In genomic region chr4:24574256-24574655, GRCh38 we compare ENCODE assay signal across 29 cellular contexts. TPM values are rescaled to one million over a fixed set of nuclear protein-coding genes. Genes with fewer than 3 reads are reported as not detected.
DNase-seq lines count a peak whose midpoint lies in the region; ATAC-seq and TF ChIP-seq lines count a peak whose summit lies in the region.
"Had no signal": no experiment of that assay in that cellular context is flagged by ENCODE, and none has a peak within 500 bp of the region (broad histone marks: within the 10 kb centered on the region; RNA-seq: fewer than 3 reads in every experiment).

No MANE protein-coding gene starts in this region.

- peak overlapping the region; percentile 40 for H3K27ac Mint-ChIP-seq in activated CD4-positive, alpha-beta T cell treated with anti-CD3 and anti-CD28 coated beads, Interleukin-2, amount 10 ng/mL, durations not matched to agents 24 days and 14 days
- no peak overlapping the region for H3K27ac Mint-ChIP-seq in activated CD4-positive, alpha-beta T cell treated with anti-CD3 and anti-CD28 coated beads, Interleukin-2, amount 10 ng/mL, durations not matched to agents 7 days and 5 days
- H3K27ac Mint-ChIP-seq in CD4-positive, alpha-beta T cell: peak overlapping the region; percentile 60
- H3K27ac Mint-ChIP-seq in WTC11: peak overlapping the region; percentile 42
- H3K27ac Mint-ChIP-seq: activated CD4-positive, alpha-beta memory T cell treated with anti-CD3 and anti-CD28 coated beads, Interleukin-2, amount 10 ng/mL, durations not matched to agents 7 days and 5 days; memory B cell; T-cell had no signal

- intact Hi-C loops in activated CD4-positive, alpha-beta T cell treated with anti-CD3 and anti-CD28 coated beads, Interleukin-2, amount 10 ng/mL, durations not matched to agents 24 days and 14 days (cut with micrococcal nuclease): no loop called here
- intact Hi-C loops in CD4-positive, alpha-beta T cell (cut with DNase I, micrococcal nuclease): no loop called here

- H3K27me3 Mint-ChIP-seq in activated CD4-positive, alpha-beta T cell treated with anti-CD3 and anti-CD28 coated beads, Interleukin-2, amount 10 ng/mL, durations not matched to agents 24 days and 14 days: no peaks in the 10 kb centered on the region
- no peaks in the 10 kb centered on the region for H3K27me3 Mint-ChIP-seq in activated CD4-positive, alpha-beta T cell treated with anti-CD3 and anti-CD28 coated beads, Interleukin-2, amount 10 ng/mL, durations not matched to agents 7 days and 5 days
- no peaks in the 10 kb centered on the region for H3K27me3 Mint-ChIP-seq in CD4-positive, alpha-beta T cell
- H3K27me3 Mint-ChIP-seq in WTC11 (ENCODE audit: low read depth): no peaks in the 10 kb centered on the region
- H3K27me3 Mint-ChIP-seq: activated CD4-positive, alpha-beta memory T cell treated with anti-CD3 and anti-CD28 coated beads, Interleukin-2, amount 10 ng/mL, durations not matched to agents 7 days and 5 days; memory B cell; T-cell had no signal

- no peak for TF ChIP-seq CTCF in CD4-positive, alpha-beta T cell (IDR thresholded peaks at IDR 0.05)
- no peak for TF ChIP-seq CTCF in WTC11 (IDR thresholded peaks at IDR 0.05)

- H3K9me3 Mint-ChIP-seq in activated CD4-positive, alpha-beta T cell treated with anti-CD3 and anti-CD28 coated beads, Interleukin-2, amount 10 ng/mL, durations not matched to agents 24 days and 14 days: no peaks in the 10 kb centered on the region
- peaks cover 2% of the 10 kb centered on the region for H3K9me3 Mint-ChIP-seq in activated CD4-positive, alpha-beta T cell treated with anti-CD3 and anti-CD28 coated beads, Interleukin-2, amount 10 ng/mL, durations not matched to agents 7 days and 5 days
- no peaks in the 10 kb centered on the region for H3K9me3 Mint-ChIP-seq in CD4-positive, alpha-beta T cell
- H3K9me3 Mint-ChIP-seq in WTC11: no peaks in the 10 kb centered on the region
- H3K9me3 Mint-ChIP-seq: activated CD4-positive, alpha-beta memory T cell treated with anti-CD3 and anti-CD28 coated beads, Interleukin-2, amount 10 ng/mL, durations not matched to agents 7 days and 5 days; H9; memory B cell; T-cell had no signal

- DNase-seq in activated CD4-positive, alpha-beta T cell treated with anti-CD3 and anti-CD28 coated beads, Interleukin-2, amount 10 ng/mL, durations not matched to agents 24 days and 14 days: no peak
- no peak for DNase-seq in activated CD4-positive, alpha-beta T cell treated with anti-CD3 and anti-CD28 coated beads, Interleukin-2, amount 10 ng/mL, durations not matched to agents 7 days and 5 days
- no peak for DNase-seq in CD4-positive, alpha-beta T cell
- DNase-seq in WTC11 (ENCODE audit: low spot score) (no peak), kidney tubule cell (ENCODE audit: low spot score) (peak; percentile 26), KBM-7 (no peak), NCI-H526 treated with DMSO at 0.1 percent for 48 hours (lab: John Stamatoyannopoulos, UW) (no peak), NCI-H226 (no peak)
- DNase-seq: activated CD4-positive, alpha-beta memory T cell treated with anti-CD3 and anti-CD28 coated beads, Interleukin-2, amount 10 ng/mL, durations not matched to agents 7 days and 5 days; AML-193; amygdala; effector memory CD4-positive, alpha-beta T cell; GDM1; H9; heart left ventricle; NCI-H1105; NCI-H1930; NCI-H748 treated with DMSO at 0.1 percent for 48 hours; SJCRH30; stomach; T-cell; thyroid gland had no signal

- H3K4me3 Mint-ChIP-seq in activated CD4-positive, alpha-beta T cell treated with anti-CD3 and anti-CD28 coated beads, Interleukin-2, amount 10 ng/mL, durations not matched to agents 24 days and 14 days: no peak overlapping the region
- no peak overlapping the region for H3K4me3 Mint-ChIP-seq in activated CD4-positive, alpha-beta T cell treated with anti-CD3 and anti-CD28 coated beads, Interleukin-2, amount 10 ng/mL, durations not matched to agents 7 days and 5 days
- H3K4me3 Mint-ChIP-seq in CD4-positive, alpha-beta T cell: peak overlapping the region; percentile 47
- no peak overlapping the region for H3K4me3 Mint-ChIP-seq in WTC11
- H3K4me3 Mint-ChIP-seq: activated CD4-positive, alpha-beta memory T cell treated with anti-CD3 and anti-CD28 coated beads, Interleukin-2, amount 10 ng/mL, durations not matched to agents 7 days and 5 days; H9; memory B cell had no signal

- POLR2A ChIA-PET in activated CD4-positive, alpha-beta T cell treated with anti-CD3 and anti-CD28 coated beads, Interleukin-2, amount 10 ng/mL, durations not matched to agents 7 days and 5 days (lab: Charles Lee): no interaction called here
- POLR2A ChIA-PET in CD4-positive, alpha-beta T cell (lab: Charles Lee): interaction anchor here (4.7 kb wide), 1 partner anchor 11 kb away, joined by 24 read pairs; the partner anchor contains the start of gene DHX15
- POLR2A ChIA-PET in WTC11 (lab: Charles Lee): interaction anchor here (0.6 to 1.9 kb wide), 2 partner anchors 10 to 1089 kb away, joined by 3 to 4 read pairs; partner anchors contain the start of gene DHX15

- no peaks in the 10 kb centered on the region for H3K27me3 ChIP-seq in CD4-positive, alpha-beta T cell (ENCODE audit: control insufficient read depth, insufficient read depth, low read length)
- H3K27me3 ChIP-seq: breast epithelium, heart left ventricle, neutrophil, SJCRH30, stomach, thyroid gland had no signal

- CTCF ChIA-PET in activated CD4-positive, alpha-beta T cell treated with anti-CD3 and anti-CD28 coated beads, Interleukin-2, amount 10 ng/mL, durations not matched to agents 7 days and 5 days (lab: Charles Lee): interaction anchor here (0.7 to 1.1 kb wide), 2 partner anchors 23 to 30 kb away, joined by 3 read pairs; no protein-coding TSS in a partner anchor
- CTCF ChIA-PET in CD4-positive, alpha-beta T cell (lab: Charles Lee): interaction anchor here (1.0 kb wide), 1 partner anchor 9 kb away, joined by 5 read pairs; no protein-coding TSS in a partner anchor
- CTCF ChIA-PET in WTC11 (lab: Charles Lee): interaction anchor here (0.6 to 1.1 kb wide), 2 partner anchors 10 to 367 kb away, joined by 4 to 7 read pairs; no protein-coding TSS in a partner anchor

- H3K4me1 Mint-ChIP-seq in activated CD4-positive, alpha-beta T cell treated with anti-CD3 and anti-CD28 coated beads, Interleukin-2, amount 10 ng/mL, durations not matched to agents 24 days and 14 days: peaks cover 56% of the 10 kb centered on the region
- peaks cover 75% of the 10 kb centered on the region for H3K4me1 Mint-ChIP-seq in activated CD4-positive, alpha-beta T cell treated with anti-CD3 and anti-CD28 coated beads, Interleukin-2, amount 10 ng/mL, durations not matched to agents 7 days and 5 days
- H3K4me1 Mint-ChIP-seq in CD4-positive, alpha-beta T cell (ENCODE audit: low read depth): peaks cover 92% of the 10 kb centered on the region
- H3K4me1 Mint-ChIP-seq in WTC11: peaks cover 72% of the 10 kb centered on the region

- in situ Hi-C loops in KBM-7 (cut with MboI; ENCODE audit: low pct_unique_long_range_greater_than_20kb, low sequenced_read_pairs): no loop called here

- no peak for ATAC-seq in CD4-positive, alpha-beta T cell (ENCODE audit: poor library complexity)
- ATAC-seq in WTC11: no peak
- ATAC-seq: A549; activated CD4-positive, CD25-positive, alpha-beta regulatory T cell treated with anti-CD3 and anti-CD28 coated beads, Interleukin-2, amount 50 U/mL, for 24 hours; esophagus mucosa; heart left ventricle; T-cell had no signal

- no peaks in the 10 kb centered on the region for H3K9me3 ChIP-seq in CD4-positive, alpha-beta T cell (ENCODE audit: control insufficient read depth, low read length)
- H3K9me3 ChIP-seq: A549, breast epithelium, heart left ventricle, neutrophil, SJCRH30, stomach, thyroid gland had no signal

- H3K27ac ChIP-seq in CD4-positive, alpha-beta T cell (ENCODE audit: low read depth, low read length): no peak overlapping the region
- H3K27ac ChIP-seq: A549, breast epithelium, coronary artery, heart left ventricle, neutrophil, SJCRH30, stomach, thyroid gland had no signal

- peaks cover 76% of the 10 kb centered on the region for H3K36me3 Mint-ChIP-seq in activated CD4-positive, alpha-beta T cell treated with anti-CD3 and anti-CD28 coated beads, Interleukin-2, amount 10 ng/mL, durations not matched to agents 24 days and 14 days (ENCODE audit: low read depth)
- H3K36me3 Mint-ChIP-seq in activated CD4-positive, alpha-beta T cell treated with anti-CD3 and anti-CD28 coated beads, Interleukin-2, amount 10 ng/mL, durations not matched to agents 7 days and 5 days (ENCODE audit: low read depth): peaks cover 71% of the 10 kb centered on the region
- peaks cover 93% of the 10 kb centered on the region for H3K36me3 Mint-ChIP-seq in CD4-positive, alpha-beta T cell (ENCODE audit: low read depth)
- H3K36me3 Mint-ChIP-seq in WTC11: peaks cover 70% of the 10 kb centered on the region

TF ChIP-seq in WTC11, 78 proteins besides CTCF, POLR2A, EP300 and RAD21 (continues in another document):
- TF ChIP-seq ZNF232 (CRISPR knock-in tag; IDR thresholded peaks at IDR 0.05) (no peak), ZNF138 (CRISPR knock-in tag; conservative IDR thresholded peaks at IDR 0.05) (no peak), OVOL2 (CRISPR knock-in tag; IDR thresholded peaks at IDR 0.05; ENCODE audit: borderline replicate concordance) (no peak), E2F4 (CRISPR knock-in tag; IDR thresholded peaks at IDR 0.05; ENCODE audit: borderline replicate concordance, low read depth) (no peak), TEAD4 (CRISPR knock-in tag; IDR thresholded peaks at IDR 0.05) (no peak), GRHL2 (CRISPR knock-in tag; IDR thresholded peaks at IDR 0.05; ENCODE audit: insufficient replicate concordance, severe bottlenecking) (no peak), TEAD1 (CRISPR knock-in tag; IDR thresholded peaks at IDR 0.05) (no peak), JAZF1 (CRISPR knock-in tag; IDR thresholded peaks at IDR 0.05) (no peak), GTF2I (CRISPR knock-in tag; conservative IDR thresholded peaks at IDR 0.05) (no peak), ZNF263 (CRISPR knock-in tag; IDR thresholded peaks at IDR 0.05; ENCODE audit: low read depth) (no peak), ZNF396 (CRISPR knock-in tag; IDR thresholded peaks at IDR 0.05; ENCODE audit: borderline replicate concordance) (no peak), SOX15 (CRISPR knock-in tag; IDR thresholded peaks at IDR 0.05) (no peak)

RNA-seq across cellular contexts. Expression of gene DHX15, which starts 10.1 kb away (rescaled TPM):
- 263 and 265 TPM in 2 replicates for total RNA-seq in activated CD4-positive, alpha-beta T cell treated with anti-CD3 and anti-CD28 coated beads, Interleukin-2, amount 10 ng/mL, durations not matched to agents 24 days and 14 days
- 100 to 1,000 TPM; 185 to 187 TPM for total RNA-seq in activated CD4-positive, alpha-beta T cell treated with anti-CD3 and anti-CD28 coated beads, Interleukin-2, amount 10 ng/mL, durations not matched to agents 7 days and 5 days
- 100 to 1,000 TPM; 208 to 209 TPM for total RNA-seq in CD4-positive, alpha-beta T cell
- total RNA-seq in WTC11 (2021): 210 to 240 TPM (median 213 TPM) in 3 replicates
